ENCODE assay signal across 8 cellular contexts in genomic region chr10:22252801-22253577, GRCh38. TPM values are rescaled to one million over a fixed set of nuclear protein-coding genes. Genes with fewer than 3 reads are reported as not detected.
DNase-seq lines count a peak whose midpoint lies in the region; ATAC-seq and TF ChIP-seq lines count a peak whose summit lies in the region.

No MANE protein-coding gene starts in this region.

- H3K4me1 Mint-ChIP-seq in activated CD4-positive, alpha-beta memory T cell treated with anti-CD3 and anti-CD28 coated beads, Interleukin-2, amount 10 ng/mL, durations not matched to agents 7 days and 5 days = peaks cover 32% of the 10 kb centered on the region
- peaks cover 7% of the 10 kb centered on the region for H3K4me1 Mint-ChIP-seq in stimulated activated memory B cell treated with anti-CD40 and anti-IgM and Interleukin-4, amounts not matched to agents 10 μg/mL and 1 μg/mL and 100 μg/mL, for 72 hours

- H3K4me1 ChIP-seq in endocrine pancreas (ENCODE audit: control insufficient read depth, insufficient read depth, low read length) (peaks cover 8% of the 10 kb centered on the region), mononuclear cell (ENCODE audit: insufficient read depth, low read length) (peaks cover 9% of the 10 kb centered on the region)

- no peak for TF ChIP-seq CTCF in RWPE1 (conservative IDR thresholded peaks at IDR 0.05; ENCODE audit: low read depth)

- H3K4me3 Mint-ChIP-seq in activated CD4-positive, alpha-beta memory T cell treated with anti-CD3 and anti-CD28 coated beads, Interleukin-2, amount 10 ng/mL, durations not matched to agents 7 days and 5 days = peak overlapping the region; percentile 83
- peak overlapping the region; percentile 88 for H3K4me3 Mint-ChIP-seq in stimulated activated memory B cell treated with anti-CD40 and anti-IgM and Interleukin-4, amounts not matched to agents 10 μg/mL and 1 μg/mL and 100 μg/mL, for 72 hours

- H3K27me3 ChIP-seq in endocrine pancreas (ENCODE audit: control insufficient read depth, insufficient read depth, low read length) (no peaks in the 10 kb centered on the region), mononuclear cell (ENCODE audit: insufficient read depth, low read length) (peaks cover 15% of the 10 kb centered on the region)

- no peaks in the 10 kb centered on the region for H3K36me3 ChIP-seq in endocrine pancreas (ENCODE audit: control insufficient read depth, insufficient read depth, low read length)

- H3K27ac ChIP-seq in RWPE1 = no peak overlapping the region

- CTCF ChIA-PET in activated CD4-positive, alpha-beta memory T cell treated with anti-CD3 and anti-CD28 coated beads, Interleukin-2, amount 10 ng/mL, durations not matched to agents 7 days and 5 days (lab: Charles Lee) = interaction anchor here (1.2 kb wide), 1 partner anchor 11 kb away, joined by 3 read pairs; no protein-coding TSS in a partner anchor
- CTCF ChIA-PET in RWPE1 (lab: Yijun Ruan, JAX) = interaction anchor here (0.7 kb wide), 1 partner anchor 21 kb away, joined by 3 read pairs; no protein-coding TSS in a partner anchor

- peak overlapping the region; percentile 96 for H3K27ac Mint-ChIP-seq in activated CD4-positive, alpha-beta memory T cell treated with anti-CD3 and anti-CD28 coated beads, Interleukin-2, amount 10 ng/mL, durations not matched to agents 7 days and 5 days
- H3K27ac Mint-ChIP-seq in stimulated activated memory B cell treated with anti-CD40 and anti-IgM and Interleukin-4, amounts not matched to agents 10 μg/mL and 1 μg/mL and 100 μg/mL, for 72 hours = peak overlapping the region; percentile 99

- H3K9me3 ChIP-seq in endocrine pancreas (ENCODE audit: control insufficient read depth, low read length) = no peaks in the 10 kb centered on the region
- no peaks in the 10 kb centered on the region for H3K9me3 ChIP-seq in mononuclear cell (ENCODE audit: low read depth, low read length)

- peaks cover 10% of the 10 kb centered on the region for H3K27me3 Mint-ChIP-seq in activated CD4-positive, alpha-beta memory T cell treated with anti-CD3 and anti-CD28 coated beads, Interleukin-2, amount 10 ng/mL, durations not matched to agents 7 days and 5 days
- H3K27me3 Mint-ChIP-seq in stimulated activated memory B cell treated with anti-CD40 and anti-IgM and Interleukin-4, amounts not matched to agents 10 μg/mL and 1 μg/mL and 100 μg/mL, for 72 hours = no peaks in the 10 kb centered on the region

- no peak overlapping the region for H3K4me3 ChIP-seq in endocrine pancreas (ENCODE audit: control insufficient read depth, insufficient read depth, low read length)
- H3K4me3 ChIP-seq in mononuclear cell (ENCODE audit: low read length) = peak overlapping the region; percentile 69

- POLR2A ChIA-PET in activated CD4-positive, alpha-beta memory T cell treated with anti-CD3 and anti-CD28 coated beads, Interleukin-2, amount 10 ng/mL, durations not matched to agents 7 days and 5 days (lab: Charles Lee) = interaction anchor here (0.5 to 3.6 kb wide), 16 partner anchors 14 to 656 kb away, joined by 3 to 32 read pairs (median 6); partner anchors contain the start of genes COMMD3 and DNAJC1
- POLR2A ChIA-PET in RWPE1 (lab: Yijun Ruan, JAX; ENCODE audit: low non-redundant PET) = no interaction called here

- no peaks in the 10 kb centered on the region for H3K9me3 Mint-ChIP-seq in activated CD4-positive, alpha-beta memory T cell treated with anti-CD3 and anti-CD28 coated beads, Interleukin-2, amount 10 ng/mL, durations not matched to agents 7 days and 5 days
- no peaks in the 10 kb centered on the region for H3K9me3 Mint-ChIP-seq in stimulated activated memory B cell treated with anti-CD40 and anti-IgM and Interleukin-4, amounts not matched to agents 10 μg/mL and 1 μg/mL and 100 μg/mL, for 72 hours

- peaks cover 7% of the 10 kb centered on the region for H3K36me3 Mint-ChIP-seq in activated CD4-positive, alpha-beta memory T cell treated with anti-CD3 and anti-CD28 coated beads, Interleukin-2, amount 10 ng/mL, durations not matched to agents 7 days and 5 days (ENCODE audit: low read depth)
- no peaks in the 10 kb centered on the region for H3K36me3 Mint-ChIP-seq in stimulated activated memory B cell treated with anti-CD40 and anti-IgM and Interleukin-4, amounts not matched to agents 10 μg/mL and 1 μg/mL and 100 μg/mL, for 72 hours

- DNase-seq in activated CD4-positive, alpha-beta memory T cell treated with anti-CD3 and anti-CD28 coated beads, Interleukin-2, amount 10 ng/mL, durations not matched to agents 7 days and 5 days = peak; percentile 51
- DNase-seq in RWPE1 (ENCODE audit: low spot score) (no peak), SIG-M5 (lab: John Stamatoyannopoulos, UW) (no peak)

- peak overlapping the region; percentile 75 for H3K9ac ChIP-seq in endocrine pancreas (ENCODE audit: control insufficient read depth, insufficient read depth, low read length)

- peak; percentile 8 for ATAC-seq in GM19023 (IDR thresholded peaks at IDR 0.05; ENCODE audit: unreplicated experiment)
- ATAC-seq in HG03175 (IDR thresholded peaks at IDR 0.05; ENCODE audit: unreplicated experiment) = peak; percentile 38
- peak; percentile 42 for ATAC-seq in stimulated activated memory B cell treated with anti-CD40 and anti-IgM and Interleukin-4, amounts not matched to agents 10 μg/mL and 1 μg/mL and 100 μg/mL, for 72 hours

RNA-seq across cellular contexts. Expression of gene EBLN1, which starts 35.2 kb away (rescaled TPM):
- not detected for total RNA-seq in activated CD4-positive, alpha-beta memory T cell treated with anti-CD3 and anti-CD28 coated beads, Interleukin-2, amount 10 ng/mL, durations not matched to agents 7 days and 5 days
- not detected for total RNA-seq in mononuclear cell
